In the genomic region with DNA sequence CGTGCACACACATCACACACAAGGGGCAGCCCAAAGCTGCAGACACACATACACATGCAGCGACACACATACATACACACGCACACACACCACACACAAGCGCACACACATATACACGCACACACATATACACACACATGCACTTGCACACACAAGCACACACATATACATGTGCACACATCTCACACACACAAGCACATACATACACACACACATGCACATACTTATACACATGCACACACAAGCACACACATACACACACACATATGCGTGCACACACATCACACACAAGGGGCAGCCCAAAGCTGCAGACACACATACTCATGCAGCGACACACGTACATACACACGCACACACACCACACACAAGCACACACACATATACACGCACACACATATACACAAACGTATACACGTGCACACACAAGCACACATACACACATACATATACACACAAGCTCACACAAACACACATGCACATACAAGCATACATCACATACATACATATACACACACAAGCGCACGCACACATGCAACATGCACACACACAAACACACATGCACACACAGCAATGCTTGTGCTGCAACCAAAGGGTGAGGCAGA, we compare ENCODE assay signal across 19 cellular contexts.
DNase-seq lines count a peak whose midpoint lies in the region; ATAC-seq and TF ChIP-seq lines count a peak whose summit lies in the region.
"Had no signal": no experiment of that assay in that cellular context is flagged by ENCODE, and none has a peak within 500 bp of the region (broad histone marks: within the 10 kb centered on the region; RNA-seq: fewer than 3 reads in every experiment).

No MANE protein-coding gene starts in this region.

- no peaks in the 10 kb centered on the region for H3K27me3 Mint-ChIP-seq in endodermal cell (ENCODE audit: insufficient read depth)
- H3K27me3 Mint-ChIP-seq: CD4-positive, CD25-positive, alpha-beta regulatory T cell had no signal

- H3K9ac ChIP-seq in DND-41 (ENCODE audit: low read depth, low read length) = 0 out of 2 replicates have a peak overlapping the region, but pooled peaks have one; percentile 56
- H3K9ac ChIP-seq in Karpas-422 (ENCODE audit: low read length) = no peak overlapping the region
- H3K9ac ChIP-seq in endodermal cell (ENCODE audit: extremely low read depth, low read length, poor library complexity, severe bottlenecking) = no peak overlapping the region

- TF ChIP-seq CTCF in DND-41 (IDR thresholded peaks at IDR 0.05; ENCODE audit: borderline replicate concordance, extremely low read depth, low read length, poor library complexity, severe bottlenecking) (no peak), endodermal cell (conservative IDR thresholded peaks at IDR 0.05) (no peak), tibial artery (IDR thresholded peaks at IDR 0.05) (no peak)

- no peak for ATAC-seq in DND-41 (ENCODE audit: insufficient read depth, low read depth)

- no peak overlapping the region for H3K4me3 Mint-ChIP-seq in endodermal cell
- H3K4me3 Mint-ChIP-seq: CD4-positive, CD25-positive, alpha-beta regulatory T cell had no signal

- peak overlapping the region; percentile 98 for H3K27ac ChIP-seq in DND-41 (ENCODE audit: low read length)
- H3K27ac ChIP-seq in Karpas-422 (ENCODE audit: low read length) = peak overlapping the region; percentile 99
- no peak overlapping the region for H3K27ac ChIP-seq in endodermal cell (ENCODE audit: low read depth, low read length)
- H3K27ac ChIP-seq in tibial artery = no peak overlapping the region
- H3K27ac ChIP-seq: SK-N-MC had no signal

- peaks cover 12% of the 10 kb centered on the region for H3K79me2 ChIP-seq in DND-41 (ENCODE audit: insufficient read depth, low read length)
- no peaks in the 10 kb centered on the region for H3K79me2 ChIP-seq in Karpas-422 (ENCODE audit: low read length)

- WGBS in endodermal cell (ENCODE audit: insufficient coverage in 1 of 2, insufficient read length in 1 of 2), 2 experiments = 95 to 100% methylated on average over 2 to 14 of the region's 14 CpGs

- H3K4me2 ChIP-seq in DND-41 (ENCODE audit: insufficient read depth, low read length) (no peak overlapping the region), Karpas-422 (ENCODE audit: low read depth, low read length, poor library complexity, severe bottlenecking) (no peak overlapping the region)

- no peaks in the 10 kb centered on the region for H3K9me3 Mint-ChIP-seq in endodermal cell

- H3K36me3 ChIP-seq in DND-41 (ENCODE audit: insufficient read depth, low read length) (no peaks in the 10 kb centered on the region), Karpas-422 (ENCODE audit: insufficient read depth, low read length) (no peaks in the 10 kb centered on the region), endodermal cell (ENCODE audit: control insufficient read depth, insufficient read depth, low read length) (no peaks in the 10 kb centered on the region), tibial artery (no peaks in the 10 kb centered on the region)
- H3K36me3 ChIP-seq: BE2C had no signal

- no peaks in the 10 kb centered on the region for H3K36me3 Mint-ChIP-seq in endodermal cell (ENCODE audit: low read depth)
- H3K36me3 Mint-ChIP-seq: CD4-positive, CD25-positive, alpha-beta regulatory T cell; IgD-negative memory B cell had no signal

- H3K27me3 ChIP-seq in DND-41 (ENCODE audit: insufficient read depth, low read length, poor library complexity) (no peaks in the 10 kb centered on the region), Karpas-422 (ENCODE audit: low read length) (no peaks in the 10 kb centered on the region), endodermal cell (ENCODE audit: control insufficient read depth, insufficient read depth, low read length, poor library complexity, severe bottlenecking) (no peaks in the 10 kb centered on the region), tibial artery (peaks cover 0 to 23% of the 10 kb centered on the region in 2 donors)

- H3K4me3 ChIP-seq in DND-41 (ENCODE audit: low read depth in 1 of 2, low read length in 2 of 2) (no peak overlapping the region), Karpas-422 (ENCODE audit: low read length) (no peak overlapping the region), endodermal cell (ENCODE audit: low read length) (no peak overlapping the region), tibial artery (no peak overlapping the region)
- H3K4me3 ChIP-seq: SK-N-MC had no signal

- no peak overlapping the region for H2AFZ ChIP-seq in DND-41 (ENCODE audit: low read depth, low read length)
- H2AFZ ChIP-seq in Karpas-422 (ENCODE audit: low read length) = no peak overlapping the region

- H3K9me2 ChIP-seq in Karpas-422 (replicated peaks; ENCODE audit: insufficient read depth, low read length) = no peaks in the 10 kb centered on the region

- H3K4me1 Mint-ChIP-seq in endodermal cell = no peaks in the 10 kb centered on the region
- H3K4me1 Mint-ChIP-seq: CD4-positive, CD25-positive, alpha-beta regulatory T cell; IgD-negative memory B cell had no signal

- no peaks in the 10 kb centered on the region for H3K9me3 ChIP-seq in DND-41 (ENCODE audit: insufficient read depth, low read length, severe bottlenecking)
- no peaks in the 10 kb centered on the region for H3K9me3 ChIP-seq in Karpas-422 (ENCODE audit: low read length)
- H3K9me3 ChIP-seq in endodermal cell (ENCODE audit: control insufficient read depth, low read length) = no peaks in the 10 kb centered on the region
- no peaks in the 10 kb centered on the region for H3K9me3 ChIP-seq in tibial artery
- H3K9me3 ChIP-seq: BE2C had no signal

- H4K20me1 ChIP-seq in DND-41 (ENCODE audit: insufficient read depth, low read length) (no peaks in the 10 kb centered on the region), Karpas-422 (ENCODE audit: insufficient read depth, low read depth, low read length) (no peaks in the 10 kb centered on the region)

- no peak overlapping the region for H3K27ac Mint-ChIP-seq in endodermal cell
- H3K27ac Mint-ChIP-seq: CD4-positive, CD25-positive, alpha-beta regulatory T cell had no signal

- DNase-seq in DND-41 (no peak), Karpas-422 (no peak), endodermal cell (peak; percentile 19), tibial artery (no peak), NCI-H2107 treated with DMSO at 0.1 percent for 48 hours (lab: John Stamatoyannopoulos, UW; ENCODE audit: unreplicated experiment) (no peak), NCI-H1694 treated with DMSO at 0.1 percent for 48 hours (lab: John Stamatoyannopoulos, UW) (no peak), AG08396 (ENCODE audit: low spot score) (no peak)
- DNase-seq: BE2C; CD4-positive, CD25-positive, alpha-beta regulatory T cell; GOT3; HCEC 1CT; Kasumi-1; NCI-H1092 treated with DMSO at 0.1 percent for 48 hours; NCI-H1436; NCI-H187 treated with DMSO at 0.1 percent for 48 hours; NCI-H748 treated with DMSO at 0.1 percent for 48 hours; SIG-M5 had no signal

- peaks cover 85% of the 10 kb centered on the region for H3K4me1 ChIP-seq in DND-41 (ENCODE audit: insufficient read depth, low read length)
- H3K4me1 ChIP-seq in Karpas-422 (ENCODE audit: low read length) = peaks cover 74% of the 10 kb centered on the region
- no peaks in the 10 kb centered on the region for H3K4me1 ChIP-seq in endodermal cell (ENCODE audit: control insufficient read depth, insufficient read depth, low read length)
- no peaks in the 10 kb centered on the region for H3K4me1 ChIP-seq in tibial artery
- H3K4me1 ChIP-seq: BE2C had no signal

- intact Hi-C loops in tibial artery (cut with DNase I; ENCODE audit: low total_unique reads) = no loop called here

Comparison
In these comparisons a context has a peak if more than half of its experiments do, and no peak if none do; other contexts are left out.
1. H3K27ac ChIP-seq: peak in DND-41 (single experiment) and Karpas-422 (single experiment); none in endodermal cell (single experiment) and tibial artery (0 of 2).